10 cellular contexts compared by ENCODE assay signal in the genomic region with DNA sequence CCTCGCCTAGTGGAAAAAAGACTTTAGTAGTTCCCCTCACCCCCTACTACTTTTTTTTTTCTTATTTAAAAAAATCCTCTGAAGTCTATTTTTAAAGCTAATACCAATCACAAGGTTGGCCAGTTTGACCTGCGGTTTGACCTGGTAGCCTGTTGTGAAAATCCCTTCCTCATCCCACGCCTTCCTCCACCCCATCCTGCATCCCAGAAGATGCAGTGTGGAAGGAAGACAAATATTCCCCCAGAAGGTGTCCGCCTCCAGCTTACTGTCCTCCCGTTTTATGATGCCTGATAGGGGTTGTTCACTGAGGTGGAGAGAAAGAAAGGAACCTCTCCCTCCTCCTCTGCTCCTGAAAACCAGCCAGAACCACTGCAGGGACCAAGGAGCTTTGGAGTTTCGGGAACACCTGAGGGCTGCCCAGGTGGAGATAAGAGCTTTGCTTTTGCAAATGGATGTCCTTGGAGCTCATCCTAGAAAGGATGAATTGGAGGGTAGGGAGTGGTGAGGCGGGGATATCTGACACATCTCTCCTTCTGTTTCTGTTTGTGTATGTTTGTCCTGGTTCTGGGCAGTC. TPM values are rescaled to one million over a fixed set of nuclear protein-coding genes. Genes with fewer than 3 reads are reported as not detected.
DNase-seq lines count a peak whose midpoint lies in the region; TF ChIP-seq lines count a peak whose summit lies in the region.
"Had no signal": no experiment of that assay in that cellular context is flagged by ENCODE, and none has a peak within 500 bp of the region (broad histone marks: within the 10 kb centered on the region; RNA-seq: fewer than 3 reads in every experiment).

No MANE protein-coding gene starts in this region.

- H3K27ac ChIP-seq in esophagus muscularis mucosa (replicated peaks in 1 of 4) = no peak overlapping the region
- H3K27ac ChIP-seq in prostate gland = no peak overlapping the region

- intact Hi-C loops in esophagus muscularis mucosa (cut with DNase I) = no loop called here
- intact Hi-C loops in prostate gland (cut with DNase I) = no loop called here
- intact Hi-C loops in posterior vena cava (cut with DNase I) = no loop called here

- no peaks in the 10 kb centered on the region for H3K36me3 ChIP-seq in NT2/D1 (ENCODE audit: insufficient read depth, insufficient read length, low read length)
- no peaks in the 10 kb centered on the region for H3K36me3 ChIP-seq in esophagus muscularis mucosa
- no peaks in the 10 kb centered on the region for H3K36me3 ChIP-seq in prostate gland

- H3K4me1 ChIP-seq in NT2/D1 (ENCODE audit: insufficient read depth, insufficient read length) (no peaks in the 10 kb centered on the region), esophagus muscularis mucosa (peaks cover 11 to 26% (median 18%) of the 10 kb centered on the region in 4 donors), prostate gland (replicated peaks) (peaks cover 8% of the 10 kb centered on the region)

- peak overlapping the region; percentile 55 for H3K4me3 ChIP-seq in NT2/D1 (ENCODE audit: insufficient read length, low read depth)
- H3K4me3 ChIP-seq in esophagus muscularis mucosa = peak overlapping the region; percentile 50 to 62 (median 54)
- peak overlapping the region; percentile 27 to 39 for H3K4me3 ChIP-seq in prostate gland

- TF ChIP-seq EP300 in esophagus muscularis mucosa (IDR thresholded peaks at IDR 0.05) = no peak

- POLR2A ChIA-PET in HEK293T (lab: Yijun Ruan, JAX) = interaction anchor here (0.5 kb wide), 1 partner anchor 78 kb away, joined by 3 read pairs; no protein-coding TSS in a partner anchor

- TF ChIP-seq POLR2A in esophagus muscularis mucosa (IDR thresholded peaks at IDR 0.05; ENCODE audit: low read depth) (no peak), prostate gland (IDR thresholded peaks at IDR 0.05) (no peak)

- in situ Hi-C loops in Caki2 (cut with HindIII; ENCODE audit: low pct_unique_long_range_greater_than_20kb, low sequenced_read_pairs) = no loop called here

- H3K9ac ChIP-seq in NT2/D1 (ENCODE audit: insufficient read length, low read depth) = peak overlapping the region; percentile 64

- peaks cover 47% of the 10 kb centered on the region for H3K27me3 ChIP-seq in NT2/D1 (ENCODE audit: insufficient read depth, insufficient read length)
- H3K27me3 ChIP-seq in esophagus muscularis mucosa = peaks cover 0 to 78% (median 24%) of the 10 kb centered on the region in 4 donors
- H3K27me3 ChIP-seq in prostate gland (replicated peaks; ENCODE audit: insufficient read depth) = peaks cover 6% of the 10 kb centered on the region

- no peaks in the 10 kb centered on the region for H3K9me3 ChIP-seq in NT2/D1 (ENCODE audit: insufficient read depth, low read length)
- no peaks in the 10 kb centered on the region for H3K9me3 ChIP-seq in esophagus muscularis mucosa
- H3K9me3 ChIP-seq in prostate gland = no peaks in the 10 kb centered on the region

- TF ChIP-seq CTCF in esophagus muscularis mucosa (IDR thresholded peaks at IDR 0.05) (no peak), prostate gland (IDR thresholded peaks at IDR 0.05) (no peak)

- CTCF ChIA-PET in HEK293T (lab: Yijun Ruan, JAX) = no interaction called here

- peak; percentile 6 for DNase-seq in Caki2 (ENCODE audit: low read depth)
- DNase-seq in NT2/D1 (ENCODE audit: low read depth, low spot score) = no peak
- no peak for DNase-seq in esophagus muscularis mucosa (ENCODE audit: extremely low spot score)
- DNase-seq in prostate gland (ENCODE audit: low spot score) = no peak
- no peak for DNase-seq in COLO668 (lab: John Stamatoyannopoulos, UW; ENCODE audit: unreplicated experiment)
- no peak for DNase-seq in HEK293T (ENCODE audit: extremely low spot score)
- DNase-seq in posterior vena cava (ENCODE audit: low spot score) = no peak
- no peak for DNase-seq in activated effector memory CD4-positive, alpha-beta T cell treated with anti-CD3 and anti-CD28 coated beads, Interleukin-2, amount 50 U/mL, for 16 hours
- DNase-seq: GDM1 had no signal

- 16% methylated on average over 7 of the region's 7 CpGs for WGBS in esophagus muscularis mucosa
- WGBS in prostate gland = 10% methylated on average over 7 of the region's 7 CpGs

TF ChIP-seq in HEK293T, 16 proteins besides CTCF, POLR2A, EP300 and RAD21:
- TF ChIP-seq FOXA1 (IDR thresholded peaks at IDR 0.05) = no peak
- TF ChIP-seq TARDBP (IDR thresholded peaks at IDR 0.05) = no peak
- no peak for TF ChIP-seq ARNT (IDR thresholded peaks at IDR 0.05)
- TF ChIP-seq CTBP1 (IDR thresholded peaks at IDR 0.05; ENCODE audit: borderline replicate concordance) = no peak
- no peak for TF ChIP-seq L3MBTL2 (conservative IDR thresholded peaks at IDR 0.05)
- no peak for TF ChIP-seq NFRKB (IDR thresholded peaks at IDR 0.05)
- TF ChIP-seq, protein P1, sequence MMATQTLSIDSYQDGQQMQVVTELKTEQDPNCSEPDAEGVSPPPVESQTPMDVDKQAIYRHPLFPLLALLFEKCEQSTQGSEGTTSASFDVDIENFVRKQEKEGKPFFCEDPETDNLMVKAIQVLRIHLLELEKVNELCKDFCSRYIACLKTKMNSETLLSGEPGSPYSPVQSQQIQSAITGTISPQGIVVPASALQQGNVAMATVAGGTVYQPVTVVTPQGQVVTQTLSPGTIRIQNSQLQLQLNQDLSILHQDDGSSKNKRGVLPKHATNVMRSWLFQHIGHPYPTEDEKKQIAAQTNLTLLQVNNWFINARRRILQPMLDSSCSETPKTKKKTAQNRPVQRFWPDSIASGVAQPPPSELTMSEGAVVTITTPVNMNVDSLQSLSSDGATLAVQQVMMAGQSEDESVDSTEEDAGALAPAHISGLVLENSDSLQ (IDR thresholded peaks at IDR 0.05) = no peak
- no peak for TF ChIP-seq SP1 (IDR thresholded peaks at IDR 0.05)
- no peak for TF ChIP-seq ELF4 (IDR thresholded peaks at IDR 0.05)
- TF ChIP-seq SUZ12 (IDR thresholded peaks at IDR 0.05) = no peak
- no peak for TF ChIP-seq FOXM1 (IDR thresholded peaks at IDR 0.05; ENCODE audit: borderline replicate concordance)
- TF ChIP-seq FOXK2 (IDR thresholded peaks at IDR 0.05) = no peak
- no peak for TF ChIP-seq HDGF (IDR thresholded peaks at IDR 0.05; ENCODE audit: borderline replicate concordance)
- TF ChIP-seq ZNF384 (IDR thresholded peaks at IDR 0.05) = no peak
- no peak for TF ChIP-seq BHLHE40 (IDR thresholded peaks at IDR 0.05; ENCODE audit: borderline replicate concordance)
TF ChIP-seq in HEK293T: peak in this region for 0.

RNA-seq across cellular contexts. Expression of a gene that starts 0.9 kb away (rescaled TPM):
- not detected in 2 replicates for total RNA-seq in Caki2 (2014; rRNA removed; shearing (Covaris generic); ENCODE audit: low replicate concordance)
- total RNA-seq in esophagus muscularis mucosa (under 1 TPM in 1 of 4 donors, not detected in 3; 0.17 TPM), prostate gland (1 to 10 TPM in 1 of 2 donors, under 1 TPM in 1; 0.41 to 4.0 TPM), posterior vena cava (under 1 TPM; 0.33 to 0.42 TPM)
- total RNA-seq: HT-29 had no signal

RNA-seq across cellular contexts. Expression of a gene that starts 32.6 kb away (rescaled TPM):
- total RNA-seq in Caki2 (2014; rRNA removed; shearing (Covaris generic); ENCODE audit: low replicate concordance) = 16.3 and 26.3 TPM in 2 replicates
- total RNA-seq in esophagus muscularis mucosa = 10 to 100 TPM; 20.2 to 33.0 (median 24.0) TPM
- total RNA-seq in prostate gland = 10 to 100 TPM; 22.3 to 22.6 TPM
- 10 to 100 TPM; 20.9 to 23.6 TPM for total RNA-seq in posterior vena cava
